ENCODE assay signal across 1 cellular context in the genomic region with DNA sequence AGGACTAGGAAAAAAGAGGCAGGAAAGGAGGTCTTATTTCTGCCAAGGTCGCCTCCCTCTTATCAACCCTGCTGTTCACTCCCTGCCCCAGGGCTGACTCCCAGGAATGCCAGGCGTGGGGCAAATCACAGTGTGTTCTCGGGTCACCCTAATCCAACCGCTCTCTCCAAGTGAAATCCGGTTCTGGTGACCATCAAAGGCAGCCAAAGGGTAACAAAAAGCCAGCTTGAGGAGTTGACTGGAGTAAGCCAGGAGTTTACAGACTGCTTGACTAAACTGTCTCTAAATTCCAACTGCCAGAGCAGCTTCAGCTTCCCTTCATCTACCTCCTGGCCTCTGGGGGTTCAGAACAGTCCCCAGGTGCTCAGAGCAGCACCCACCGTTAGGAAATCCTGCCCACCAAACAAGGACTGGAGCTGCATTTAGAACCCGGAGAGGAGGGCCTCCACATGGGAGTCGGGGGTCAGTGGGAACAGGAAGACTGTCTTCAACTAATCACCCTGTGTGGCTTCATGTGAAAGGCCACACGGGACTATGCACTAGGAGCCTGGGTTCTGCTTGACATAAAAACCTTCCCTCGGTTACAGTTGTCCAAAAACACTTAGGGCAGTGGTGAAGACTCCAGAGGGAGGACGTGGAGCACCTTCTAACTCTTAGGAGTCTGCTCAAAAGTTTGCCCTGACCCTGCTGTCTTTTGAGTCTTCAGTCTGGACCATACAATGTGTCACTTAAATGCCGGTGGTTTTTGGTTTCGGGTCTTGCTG.
TF ChIP-seq lines count a peak whose summit lies in the region.

No MANE protein-coding gene starts in this region.

TF ChIP-seq in HepG2, 621 proteins besides CTCF, POLR2A, EP300 and RAD21 (continues in another document):
- no peak for TF ChIP-seq ZNF251 (CRISPR knock-in tag; IDR thresholded peaks at IDR 0.05)
- no peak for TF ChIP-seq SP5 (CRISPR knock-in tag; IDR thresholded peaks at IDR 0.05; ENCODE audit: borderline replicate concordance, low read depth)
- no peak for TF ChIP-seq PRMT3 (CRISPR knock-in tag; IDR thresholded peaks at IDR 0.05; ENCODE audit: borderline replicate concordance, low read depth)
- TF ChIP-seq ZNF501 (CRISPR knock-in tag; IDR thresholded peaks at IDR 0.05) = no peak
- 0 out of 2 replicates have a peak, but pooled peaks have one; percentile 28 for TF ChIP-seq ZNF678 (CRISPR knock-in tag; IDR thresholded peaks at IDR 0.05)
- no peak for TF ChIP-seq MZF1 (CRISPR knock-in tag; IDR thresholded peaks at IDR 0.05; ENCODE audit: borderline replicate concordance)
- 0 out of 2 replicates have a peak, but pooled peaks have one; percentile 48 for TF ChIP-seq ZSCAN30 (CRISPR knock-in tag; IDR thresholded peaks at IDR 0.05)
- TF ChIP-seq RFX1 (IDR thresholded peaks at IDR 0.05) = no peak
- TF ChIP-seq GTF3A (CRISPR knock-in tag; conservative IDR thresholded peaks at IDR 0.05) = no peak
- no peak for TF ChIP-seq ZNF430 (CRISPR knock-in tag; IDR thresholded peaks at IDR 0.05)
- no peak for TF ChIP-seq ATRX (CRISPR knock-in tag; IDR thresholded peaks at IDR 0.05; ENCODE audit: borderline replicate concordance)
- no peak for TF ChIP-seq ZNF138 (CRISPR knock-in tag; IDR thresholded peaks at IDR 0.05; ENCODE audit: low read depth)
- TF ChIP-seq CREB1 (IDR thresholded peaks at IDR 0.05) = no peak
- TF ChIP-seq CREB1 (CRISPR knock-in tag; IDR thresholded peaks at IDR 0.05) = no peak
- TF ChIP-seq MTA1 (CRISPR knock-in tag; IDR thresholded peaks at IDR 0.05; ENCODE audit: borderline replicate concordance) = peak; percentile 13; the same call in 1 of the 2 replicates
- no peak for TF ChIP-seq SUZ12 (IDR thresholded peaks at IDR 0.05; ENCODE audit: low read depth, low read length)
- no peak for TF ChIP-seq NFKBIZ (CRISPR knock-in tag; IDR thresholded peaks at IDR 0.05)
- 0 out of 2 replicates have a peak, but pooled peaks have one; percentile 10 for TF ChIP-seq ZFP91 (CRISPR knock-in tag; IDR thresholded peaks at IDR 0.05; ENCODE audit: borderline replicate concordance)
- no peak for TF ChIP-seq MLLT10 (CRISPR knock-in tag; IDR thresholded peaks at IDR 0.05)
- no peak for TF ChIP-seq ATF2 (CRISPR knock-in tag; IDR thresholded peaks at IDR 0.05)
- no peak for TF ChIP-seq ZXDC (CRISPR knock-in tag; IDR thresholded peaks at IDR 0.05)
- no peak for TF ChIP-seq MATR3 (CRISPR knock-in tag; IDR thresholded peaks at IDR 0.05)
- no peak for TF ChIP-seq ZNF772 (CRISPR knock-in tag; IDR thresholded peaks at IDR 0.05)
- TF ChIP-seq, protein P1, sequence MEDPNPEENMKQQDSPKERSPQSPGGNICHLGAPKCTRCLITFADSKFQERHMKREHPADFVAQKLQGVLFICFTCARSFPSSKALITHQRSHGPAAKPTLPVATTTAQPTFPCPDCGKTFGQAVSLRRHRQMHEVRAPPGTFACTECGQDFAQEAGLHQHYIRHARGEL (CRISPR knock-in tag; IDR thresholded peaks at IDR 0.05) = 0 out of 2 replicates have a peak, but pooled peaks have one; percentile 25
- TF ChIP-seq HOMEZ (CRISPR knock-in tag; IDR thresholded peaks at IDR 0.05; ENCODE audit: low read depth) = no peak
- peak; percentile 97 for TF ChIP-seq ZNF263 (CRISPR knock-in tag; IDR thresholded peaks at IDR 0.05)
- TF ChIP-seq ZBTB20 (CRISPR knock-in tag; IDR thresholded peaks at IDR 0.05; ENCODE audit: borderline replicate concordance, low read depth) = 0 out of 2 replicates have a peak, but pooled peaks have one; percentile 7
- peak; percentile 13; the same call in 1 of the 2 replicates for TF ChIP-seq AHDC1 (CRISPR knock-in tag; IDR thresholded peaks at IDR 0.05; ENCODE audit: borderline replicate concordance)
- TF ChIP-seq ZNF766 (CRISPR knock-in tag; IDR thresholded peaks at IDR 0.05; ENCODE audit: borderline replicate concordance) = no peak
- no peak; the same call in 1 of the 2 replicates for TF ChIP-seq ZNF605 (CRISPR knock-in tag; IDR thresholded peaks at IDR 0.05)
- no peak for TF ChIP-seq ZNF589 (CRISPR knock-in tag; conservative IDR thresholded peaks at IDR 0.05)
- TF ChIP-seq, protein P2, sequence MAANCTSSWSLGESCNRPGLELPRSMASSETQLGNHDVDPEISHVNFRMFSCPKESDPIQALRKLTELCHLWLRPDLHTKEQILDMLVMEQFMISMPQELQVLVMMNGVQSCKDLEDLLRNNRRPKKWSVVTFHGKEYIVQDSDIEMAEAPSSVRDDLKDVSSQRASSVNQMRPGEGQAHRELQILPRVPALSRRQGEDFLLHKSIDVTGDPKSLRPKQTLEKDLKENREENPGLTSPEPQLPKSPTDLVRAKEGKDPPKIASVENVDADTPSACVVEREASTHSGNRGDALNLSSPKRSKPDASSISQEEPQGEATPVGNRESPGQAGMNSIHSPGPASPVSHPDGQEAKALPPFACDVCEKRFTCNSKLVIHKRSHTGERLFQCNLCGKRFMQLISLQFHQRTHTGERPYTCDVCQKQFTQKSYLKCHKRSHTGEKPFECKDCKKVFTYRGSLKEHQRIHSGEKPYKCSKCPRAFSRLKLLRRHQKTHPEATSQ (CRISPR knock-in tag; IDR thresholded peaks at IDR 0.05; ENCODE audit: borderline replicate concordance) = no peak
- peak; percentile 61 for TF ChIP-seq ZNF781 (CRISPR knock-in tag; IDR thresholded peaks at IDR 0.05; ENCODE audit: borderline replicate concordance, not compliant biosample characterization)
- TF ChIP-seq, protein P3, sequence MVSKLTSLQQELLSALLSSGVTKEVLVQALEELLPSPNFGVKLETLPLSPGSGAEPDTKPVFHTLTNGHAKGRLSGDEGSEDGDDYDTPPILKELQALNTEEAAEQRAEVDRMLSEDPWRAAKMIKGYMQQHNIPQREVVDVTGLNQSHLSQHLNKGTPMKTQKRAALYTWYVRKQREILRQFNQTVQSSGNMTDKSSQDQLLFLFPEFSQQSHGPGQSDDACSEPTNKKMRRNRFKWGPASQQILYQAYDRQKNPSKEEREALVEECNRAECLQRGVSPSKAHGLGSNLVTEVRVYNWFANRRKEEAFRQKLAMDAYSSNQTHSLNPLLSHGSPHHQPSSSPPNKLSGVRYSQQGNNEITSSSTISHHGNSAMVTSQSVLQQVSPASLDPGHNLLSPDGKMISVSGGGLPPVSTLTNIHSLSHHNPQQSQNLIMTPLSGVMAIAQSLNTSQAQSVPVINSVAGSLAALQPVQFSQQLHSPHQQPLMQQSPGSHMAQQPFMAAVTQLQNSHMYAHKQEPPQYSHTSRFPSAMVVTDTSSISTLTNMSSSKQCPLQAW (CRISPR knock-in tag; IDR thresholded peaks at IDR 0.05) = peak; percentile 40; the same call in 1 of the 2 replicates
- no peak; the same call in none of the 2 replicates for TF ChIP-seq ZC3H4 (CRISPR knock-in tag; IDR thresholded peaks at IDR 0.05; ENCODE audit: borderline replicate concordance)
- no peak for TF ChIP-seq TBX3 (IDR thresholded peaks at IDR 0.05; ENCODE audit: borderline replicate concordance)
- TF ChIP-seq MEIS1 (CRISPR knock-in tag; IDR thresholded peaks at IDR 0.05; ENCODE audit: borderline replicate concordance) = no peak
